7 cellular contexts compared by ENCODE assay signal in the genomic region with DNA sequence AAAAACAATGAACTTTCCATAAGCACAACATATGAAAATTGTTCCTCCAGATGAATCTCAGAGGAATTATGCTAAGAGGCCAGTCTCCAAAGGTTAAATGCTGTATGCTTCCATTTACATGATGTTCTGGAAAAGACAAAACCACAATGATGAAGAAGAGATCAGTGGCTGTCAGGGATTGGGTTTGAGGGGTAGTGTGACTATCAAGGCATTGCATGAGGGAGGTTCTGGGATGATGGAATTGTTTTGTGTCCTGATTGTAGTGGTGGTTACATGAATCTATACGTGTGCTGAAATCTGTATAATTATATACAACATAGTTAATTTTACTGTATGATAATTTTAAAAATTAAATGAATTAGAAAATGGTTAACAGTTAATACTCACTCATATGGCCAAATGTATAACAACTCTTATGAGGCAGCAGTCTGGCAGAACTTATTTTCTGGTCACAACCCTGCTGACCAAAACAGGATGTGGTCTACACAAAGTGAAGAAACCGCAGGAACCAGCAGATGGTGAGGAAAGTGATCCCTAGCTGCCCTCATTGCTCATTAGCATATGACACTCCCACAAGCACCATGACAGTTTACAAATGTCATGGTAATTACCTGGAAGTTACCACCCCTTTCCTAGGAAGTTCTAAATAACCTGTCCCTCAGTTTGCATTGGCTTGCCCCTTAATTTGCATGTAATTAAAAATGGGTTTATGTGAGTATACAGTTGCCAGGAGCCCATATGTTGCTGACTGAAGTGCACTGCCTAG. TPM values are rescaled to one million over a fixed set of nuclear protein-coding genes. Genes with fewer than 3 reads are reported as not detected.
A peak's percentile ranks its signal among the peaks of the same experiment; 100 is the strongest.
DNase-seq lines count a peak whose midpoint lies in the region; ATAC-seq and TF ChIP-seq lines count a peak whose summit lies in the region.

No MANE protein-coding gene starts in this region.

- ATAC-seq in GM21619 (IDR thresholded peaks at IDR 0.05; ENCODE audit: unreplicated experiment) (peak; percentile 90), sciatic nerve (peak; percentile 68)

- in situ Hi-C loops in GM13976 (cut with MboI; ENCODE audit: low sequenced_read_pairs, unreplicated experiment): no loop called here

- TF ChIP-seq RAD21 in Ishikawa (IDR thresholded peaks at IDR 0.05; ENCODE audit: low read depth): no peak

- intact Hi-C loops in sciatic nerve (cut with DNase I): no loop called here

- DNase-seq in GM13976 (ENCODE audit: low spot score) (peak; percentile 59), T-helper 9 cell (peak; percentile 32), dermis microvascular lymphatic vessel endothelial cell (ENCODE audit: low read depth in 2 of 2) (peak; percentile 72 to 90), sciatic nerve (ENCODE audit: low spot score) (no peak), NCI-H1092 treated with DMSO at 0.1 percent for 48 hours (lab: John Stamatoyannopoulos, UW) (no peak)

- no peak for TF ChIP-seq CTCF in GM13976 (IDR thresholded peaks at IDR 0.05; ENCODE audit: borderline replicate concordance, control extremely low read depth, extremely low read depth, insufficient read depth, missing control alignments)

- no peak for TF ChIP-seq EP300 in Ishikawa (IDR thresholded peaks at IDR 0.05; ENCODE audit: borderline replicate concordance)

TF ChIP-seq in Ishikawa, 13 proteins besides CTCF, POLR2A, EP300 and RAD21:
- TF ChIP-seq YY1 (IDR thresholded peaks at IDR 0.05; ENCODE audit: low read depth): peak; percentile 13; the same call in 1 of the 2 replicates
- no peak for TF ChIP-seq USF1 (IDR thresholded peaks at IDR 0.05)

RNA-seq across cellular contexts. Expression of gene NSFL1C, which starts 31.9 kb away (rescaled TPM):
- 19.1 and 25.3 TPM in 2 replicates for total RNA-seq in dermis microvascular lymphatic vessel endothelial cell
- 77.9 TPM for total RNA-seq in sciatic nerve

RNA-seq across cellular contexts. Expression of gene FKBP1A, which starts 41.9 kb away (rescaled TPM):
- total RNA-seq in dermis microvascular lymphatic vessel endothelial cell: 276 and 393 TPM in 2 replicates
- total RNA-seq in sciatic nerve: 242 TPM

RNA-seq across cellular contexts. Expression of gene SIRPB2, which starts 56.5 kb away (rescaled TPM):
- total RNA-seq in dermis microvascular lymphatic vessel endothelial cell: 0.13 and 0.38 TPM in 2 replicates
- total RNA-seq in sciatic nerve: 8.2 TPM

Comparison
In these comparisons a context has a peak if more than half of its experiments do, and no peak if none do; other contexts are left out.
1. DNase-seq: peak in GM13976 (single experiment), T-helper 9 cell (single experiment) and dermis microvascular lymphatic vessel endothelial cell (2 of 2); none in sciatic nerve (single experiment) and NCI-H1092 treated with DMSO at 0.1 percent for 48 hours (single experiment).